ENCODE assay signal across 28 cellular contexts in genomic region chr20:38787870-38788269, GRCh38. TPM values are rescaled to one million over a fixed set of nuclear protein-coding genes. Genes with fewer than 3 reads are reported as not detected.
A peak's percentile ranks its signal among the peaks of the same experiment; 100 is the strongest.
DNase-seq lines count a peak whose midpoint lies in the region; ATAC-seq, FAIRE-seq and TF ChIP-seq lines count a peak whose summit lies in the region.
"Had no signal": no experiment of that assay in that cellular context is flagged by ENCODE, and none has a peak within 500 bp of the region (broad histone marks: within the 10 kb centered on the region; RNA-seq: fewer than 3 reads in every experiment).

No MANE protein-coding gene starts in this region.

- H3K4me1 ChIP-seq in GM23338 (ENCODE audit: insufficient read depth) (no peaks in the 10 kb centered on the region), endothelial cell of umbilical vein (ENCODE audit: control insufficient read depth, extremely low read depth, insufficient read depth, low read length) (no peaks in the 10 kb centered on the region)
- H3K4me1 ChIP-seq: BLaER1 had no signal

- no peak overlapping the region for H3K4me3 ChIP-seq in GM23338
- H3K4me3 ChIP-seq in endothelial cell of umbilical vein (replicated peaks in 1 of 3; ENCODE audit: insufficient read depth in 1 of 3, low read depth in 1 of 3, low read length in 3 of 3): no peak overlapping the region
- H3K4me3 ChIP-seq: A549, BLaER1, GM12878 had no signal

- H3K27ac ChIP-seq in GM23338 (ENCODE audit: low read depth) (no peak overlapping the region), endothelial cell of umbilical vein (ENCODE audit: insufficient read depth, low read depth, low read length) (no peak overlapping the region)
- H3K27ac ChIP-seq: 22Rv1, A549, BLaER1 had no signal

- no peak overlapping the region for H3K4me2 ChIP-seq in GM23338
- no peak overlapping the region for H3K4me2 ChIP-seq in endothelial cell of umbilical vein (ENCODE audit: insufficient read depth, low read length)
- H3K4me2 ChIP-seq: A549, BLaER1 had no signal

- H3K4me3 Mint-ChIP-seq in T-helper 1 cell treated with Interleukin-12 subunit alpha and Interleukin-12 subunit beta and Interleukin-4 antibody, amounts not matched to agents 30 μg/mL and 1 μg/mL, for 36 hours: no peak overlapping the region
- H3K4me3 Mint-ChIP-seq in GM23338: no peak overlapping the region
- no peak overlapping the region for H3K4me3 Mint-ChIP-seq in activated T-cell treated with anti-CD3 and anti-CD28 coated beads, Interleukin-2, amount 50 U/mL, for 4 hours
- H3K4me3 Mint-ChIP-seq: B cell; CD14-positive monocyte; CD4-positive, alpha-beta memory T cell; CD4-positive, CD25-positive, alpha-beta regulatory T cell; CD8-positive, alpha-beta memory T cell had no signal

- no peaks in the 10 kb centered on the region for H4K20me1 ChIP-seq in GM23338 (replicated peaks; ENCODE audit: insufficient read depth)
- no peaks in the 10 kb centered on the region for H4K20me1 ChIP-seq in endothelial cell of umbilical vein (replicated peaks; ENCODE audit: control insufficient read depth, extremely low read depth, insufficient read depth, low read length)
- H4K20me1 ChIP-seq: BLaER1 had no signal

- no peaks in the 10 kb centered on the region for H3K9me3 ChIP-seq in endothelial cell of umbilical vein (replicated peaks; ENCODE audit: control insufficient read depth, insufficient read depth, low read length)
- H3K9me3 ChIP-seq: BLaER1 had no signal

- no peaks in the 10 kb centered on the region for H3K36me3 ChIP-seq in GM23338 (ENCODE audit: insufficient read depth)
- H3K36me3 ChIP-seq in endothelial cell of umbilical vein (ENCODE audit: control insufficient read depth in 2 of 2, extremely low read depth in 1 of 2, insufficient read depth in 2 of 2, low read length in 2 of 2): no peaks in the 10 kb centered on the region
- H3K36me3 ChIP-seq: BLaER1 had no signal

- H3F3A ChIP-seq in GM23338 (replicated peaks; ENCODE audit: low read depth): no peaks in the 10 kb centered on the region

- H3K36me3 Mint-ChIP-seq in T-helper 1 cell treated with Interleukin-12 subunit alpha and Interleukin-12 subunit beta and Interleukin-4 antibody, amounts not matched to agents 30 μg/mL and 1 μg/mL, for 36 hours (ENCODE audit: low read depth): no peaks in the 10 kb centered on the region
- H3K36me3 Mint-ChIP-seq in GM23338 (ENCODE audit: low read depth): no peaks in the 10 kb centered on the region
- H3K36me3 Mint-ChIP-seq in activated T-cell treated with anti-CD3 and anti-CD28 coated beads, Interleukin-2, amount 50 U/mL, for 4 hours (ENCODE audit: insufficient read depth): no peaks in the 10 kb centered on the region
- H3K36me3 Mint-ChIP-seq: CD14-positive monocyte; CD4-positive, alpha-beta memory T cell; CD4-positive, CD25-positive, alpha-beta regulatory T cell; CD8-positive, alpha-beta memory T cell had no signal

- ATAC-seq in GM23338: no peak
- ATAC-seq in activated T-cell treated with anti-CD3 and anti-CD28 coated beads, Interleukin-2, amount 50 U/mL, for 4 hours: no peak
- ATAC-seq: A549, GM12878 had no signal

- CTCF ChIA-PET in endothelial cell of umbilical vein (lab: Charles Lee): no interaction called here

- no peak overlapping the region for H3K9ac ChIP-seq in endothelial cell of umbilical vein (replicated peaks; ENCODE audit: extremely low read depth, insufficient read depth, low read length)
- H3K9ac ChIP-seq: BLaER1 had no signal

- peak overlapping the region; percentile 19 for H3K27ac Mint-ChIP-seq in T-helper 1 cell treated with Interleukin-12 subunit alpha and Interleukin-12 subunit beta and Interleukin-4 antibody, amounts not matched to agents 30 μg/mL and 1 μg/mL, for 36 hours
- no peak overlapping the region for H3K27ac Mint-ChIP-seq in GM23338
- H3K27ac Mint-ChIP-seq: B cell; CD4-positive, alpha-beta memory T cell had no signal

- intact Hi-C loops in endothelial cell of umbilical vein (cut with micrococcal nuclease): no loop called here

- no peaks in the 10 kb centered on the region for H3K9me1 ChIP-seq in endothelial cell of umbilical vein (replicated peaks; ENCODE audit: control insufficient read depth, extremely low read depth, insufficient read depth, low read length)

- peaks cover 7% of the 10 kb centered on the region for H3K4me1 Mint-ChIP-seq in T-helper 1 cell treated with Interleukin-12 subunit alpha and Interleukin-12 subunit beta and Interleukin-4 antibody, amounts not matched to agents 30 μg/mL and 1 μg/mL, for 36 hours (ENCODE audit: low read depth)
- no peaks in the 10 kb centered on the region for H3K4me1 Mint-ChIP-seq in GM23338
- H3K4me1 Mint-ChIP-seq in activated T-cell treated with anti-CD3 and anti-CD28 coated beads, Interleukin-2, amount 50 U/mL, for 4 hours (ENCODE audit: low read depth): peaks cover 8% of the 10 kb centered on the region

- FAIRE-seq in endothelial cell of umbilical vein (lab: Jason Lieb, UNC): peak; percentile 21
- FAIRE-seq: A549, GM12878, GM12892, GM18507 had no signal

- no peak for TF ChIP-seq CTCF in GM23338 (conservative IDR thresholded peaks at IDR 0.05; ENCODE audit: low read depth in 2 of 2)
- TF ChIP-seq CTCF in endothelial cell of umbilical vein (IDR thresholded peaks at IDR 0.05; ENCODE audit: extremely low read depth in 1 of 2, insufficient read depth in 1 of 2, low read depth in 1 of 2, low read length in 2 of 2): no peak

- no TSS peak for BruUV-seq in endothelial cell of umbilical vein (replicated peaks; lab: Mats Ljungman, UMichigan)

- DNase-seq in T-helper 1 cell (no peak), GM23338 (ENCODE audit: low spot score) (no peak), endothelial cell of umbilical vein (ENCODE audit: low read depth, low spot score) (no peak), LoVo (ENCODE audit: low spot score) (no peak)
- no peak for DNase-seq in activated T-cell treated with anti-CD3 and anti-CD28 coated beads, Interleukin-2, amount 50 U/mL, for 4 hours
- DNase-seq: AML-193; C1 segment of cervical spinal cord; CD4-positive, alpha-beta memory T cell; CD4-positive, CD25-positive, alpha-beta regulatory T cell; CD8-positive, alpha-beta memory T cell; COR-L47; DMS 273 treated with DMSO at 0.1 percent for 48 hours; DMS153; DMS53; DMS79; DND-41; EL; GDM1 had no signal

- TF ChIP-seq POLR2A in endothelial cell of umbilical vein (IDR thresholded peaks at IDR 0.05; ENCODE audit: low read depth, low read length): no peak

- H3K27me3 ChIP-seq in GM23338 (ENCODE audit: insufficient read depth) (no peaks in the 10 kb centered on the region), endothelial cell of umbilical vein (ENCODE audit: control insufficient read depth in 2 of 2, insufficient read depth in 2 of 2, low read length in 2 of 2) (no peaks in the 10 kb centered on the region)
- H3K27me3 ChIP-seq: BLaER1 had no signal

- H3K79me2 ChIP-seq in GM23338 (replicated peaks; ENCODE audit: insufficient read depth) (no peaks in the 10 kb centered on the region), endothelial cell of umbilical vein (ENCODE audit: control insufficient read depth, insufficient read depth, low read length) (no peaks in the 10 kb centered on the region)

- no peaks in the 10 kb centered on the region for H3K9me3 Mint-ChIP-seq in T-helper 1 cell treated with Interleukin-12 subunit alpha and Interleukin-12 subunit beta and Interleukin-4 antibody, amounts not matched to agents 30 μg/mL and 1 μg/mL, for 36 hours
- H3K9me3 Mint-ChIP-seq in GM23338: no peaks in the 10 kb centered on the region; the same call in 2 of the 3 replicates
- H3K9me3 Mint-ChIP-seq in activated T-cell treated with anti-CD3 and anti-CD28 coated beads, Interleukin-2, amount 50 U/mL, for 4 hours: no peaks in the 10 kb centered on the region
- H3K9me3 Mint-ChIP-seq: CD14-positive monocyte; CD4-positive, alpha-beta memory T cell had no signal

- POLR2A ChIA-PET in endothelial cell of umbilical vein (lab: Charles Lee): no interaction called here

- H2AFZ ChIP-seq in GM23338 (no peak overlapping the region), endothelial cell of umbilical vein (ENCODE audit: low read depth, low read length) (no peak overlapping the region)

- no peaks in the 10 kb centered on the region for H3K27me3 Mint-ChIP-seq in T-helper 1 cell treated with Interleukin-12 subunit alpha and Interleukin-12 subunit beta and Interleukin-4 antibody, amounts not matched to agents 30 μg/mL and 1 μg/mL, for 36 hours (ENCODE audit: low read depth)
- H3K27me3 Mint-ChIP-seq in GM23338 (ENCODE audit: insufficient read depth, low read depth, poor library complexity): peaks cover 2% of the 10 kb centered on the region
- H3K27me3 Mint-ChIP-seq in activated T-cell treated with anti-CD3 and anti-CD28 coated beads, Interleukin-2, amount 50 U/mL, for 4 hours (ENCODE audit: low read depth): no peaks in the 10 kb centered on the region
- H3K27me3 Mint-ChIP-seq: B cell; CD4-positive, alpha-beta memory T cell; CD4-positive, CD25-positive, alpha-beta regulatory T cell had no signal

- dilution Hi-C loops in endothelial cell of umbilical vein (cut with MboI; ENCODE audit: extremely low pct_ligation_motif_present, low sequenced_read_pairs): no loop called here

- H3K9me2 ChIP-seq in GM23338 (ENCODE audit: insufficient read depth): no peaks in the 10 kb centered on the region

RNA-seq across cellular contexts. Expression of gene PPP1R16B, which starts 17.6 kb away (rescaled TPM):
- total RNA-seq in GM23338 (2014; rRNA removed; shearing (Covaris generic)): 11.5 and 12.0 TPM in 2 replicates
- 1.5 and 1.6 TPM in 2 replicates for polyA plus RNA-seq in GM23338 (2016; fragmentation: Nextera tagmentation; extraction: Ambion mirVana)
- 52.7 and 68.1 TPM in 2 replicates for total RNA-seq in endothelial cell of umbilical vein
- 32.4 and 34.7 TPM in 2 replicates for polyA plus RNA-seq in endothelial cell of umbilical vein
- polyA plus RNA-seq in endothelial cell of umbilical vein (2011; cell fraction: cytosol; rRNA removed): 32.3 and 32.8 TPM in 2 replicates
- polyA plus RNA-seq in endothelial cell of umbilical vein (2011; cell fraction: nucleus; rRNA removed): 57.5 and 72.3 TPM in 2 replicates
- 26.2 and 28.8 TPM in 2 replicates for polyA plus RNA-seq in endothelial cell of umbilical vein (2012)
- 92.7 and 97.9 TPM in 2 replicates for polyA minus RNA-seq in endothelial cell of umbilical vein
- polyA minus RNA-seq in endothelial cell of umbilical vein (2011; cell fraction: cytosol; rRNA and poly(A)+ RNA removed): not detected
- polyA minus RNA-seq in endothelial cell of umbilical vein (2011; cell fraction: nucleus; rRNA and poly(A)+ RNA removed): 32.1 and 33.3 TPM in 2 replicates
- total RNA-seq in activated T-cell treated with anti-CD3 and anti-CD28 coated beads, Interleukin-2, amount 50 U/mL, for 4 hours: 100 to 1,000 TPM; 148 to 163 (median 160) TPM
- total RNA-seq: G401 had no signal

RNA-seq across cellular contexts. Expression of gene ACTR5, which starts 39.6 kb away (rescaled TPM):
- total RNA-seq in GM23338 (2014; rRNA removed; shearing (Covaris generic)): 19.6 and 21.8 TPM in 2 replicates
- polyA plus RNA-seq in GM23338 (2016; fragmentation: Nextera tagmentation; extraction: Ambion mirVana) (8.4 and 9.1 TPM in 2 replicates), endothelial cell of umbilical vein (8.8 and 8.9 TPM in 2 replicates)
- total RNA-seq in endothelial cell of umbilical vein: 9.7 and 11.3 TPM in 2 replicates
- polyA plus RNA-seq in endothelial cell of umbilical vein (2011; cell fraction: cytosol; rRNA removed): 8.8 and 9.3 TPM in 2 replicates
- polyA plus RNA-seq in endothelial cell of umbilical vein (2011; cell fraction: nucleus; rRNA removed): 26.9 and 28.0 TPM in 2 replicates
- polyA plus RNA-seq in endothelial cell of umbilical vein (2012): 7.5 and 8.5 TPM in 2 replicates
- polyA minus RNA-seq in endothelial cell of umbilical vein: 8.0 and 8.5 TPM in 2 replicates
- 9.7 TPM for polyA minus RNA-seq in endothelial cell of umbilical vein (2011; cell fraction: cytosol; rRNA and poly(A)+ RNA removed)
- polyA minus RNA-seq in endothelial cell of umbilical vein (2011; cell fraction: nucleus; rRNA and poly(A)+ RNA removed): 5.6 and 6.9 TPM in 2 replicates
- total RNA-seq in activated T-cell treated with anti-CD3 and anti-CD28 coated beads, Interleukin-2, amount 50 U/mL, for 4 hours: 10 to 100 TPM; 20.1 to 23.0 (median 21.1) TPM
